ENCODE assay signal across 11 cellular contexts in the genomic region with DNA sequence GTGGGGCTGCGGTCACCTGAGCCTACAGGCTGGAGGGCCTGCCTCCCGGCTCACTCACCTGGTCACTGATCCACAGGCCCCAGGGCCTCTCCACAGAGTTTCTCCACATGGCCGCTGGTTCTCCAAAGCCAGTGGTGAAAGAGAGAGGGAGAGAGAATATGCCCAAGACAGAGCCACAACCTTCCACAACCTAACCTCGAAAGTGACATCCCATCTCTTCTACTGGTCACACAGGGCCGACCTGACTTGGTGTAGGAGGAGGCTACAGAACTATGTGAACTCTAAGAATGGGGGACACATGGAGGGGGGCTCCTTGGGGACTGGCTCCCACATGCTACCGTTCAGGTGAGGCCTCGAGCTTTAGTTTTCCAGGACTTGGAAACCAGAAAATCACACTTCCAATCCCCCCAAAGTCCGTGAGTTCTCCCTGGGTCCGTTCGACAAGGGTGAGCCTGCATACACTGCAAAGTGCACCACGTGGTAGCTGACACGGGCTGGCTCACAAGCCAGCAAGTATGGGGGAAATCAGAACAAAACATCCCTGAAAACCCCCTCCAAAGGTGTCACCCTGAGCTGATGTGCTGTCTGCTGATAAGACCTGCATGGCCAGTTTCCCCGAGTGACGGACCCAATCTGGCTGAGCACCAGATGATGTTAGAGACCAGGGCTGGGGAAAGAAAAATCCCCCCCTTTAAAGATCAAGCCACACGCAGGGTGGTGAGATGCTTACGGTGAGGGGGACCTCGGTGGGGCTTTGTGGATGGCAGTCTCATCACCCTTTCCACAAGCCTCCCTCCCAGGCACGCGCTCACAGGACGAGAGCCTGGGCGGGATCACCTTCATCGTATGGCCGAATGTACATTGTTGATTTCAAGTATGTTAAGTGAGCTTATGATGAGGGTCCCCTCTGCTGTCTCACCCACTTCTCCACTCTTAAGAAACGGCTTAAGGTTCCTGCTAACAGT. TPM values are rescaled to one million over a fixed set of nuclear protein-coding genes. Genes with fewer than 3 reads are reported as not detected.
DNase-seq lines count a peak whose midpoint lies in the region; ATAC-seq and TF ChIP-seq lines count a peak whose summit lies in the region.
"Had no signal": no experiment of that assay in that cellular context is flagged by ENCODE, and none has a peak within 500 bp of the region (broad histone marks: within the 10 kb centered on the region; RNA-seq: fewer than 3 reads in every experiment).

No MANE protein-coding gene starts in this region.

- no peak for ATAC-seq in GM21723 (IDR thresholded peaks at IDR 0.05; ENCODE audit: unreplicated experiment)

- peak overlapping the region; percentile 12 for H3K4me3 Mint-ChIP-seq in T-helper 1 cell treated with Interleukin-12 subunit alpha and Interleukin-12 subunit beta and Interleukin-4 antibody, amounts not matched to agents 30 μg/mL and 1 μg/mL, for 36 hours
- H3K4me3 Mint-ChIP-seq in activated naive CD8-positive, alpha-beta T cell treated with anti-CD3 and anti-CD28 coated beads for 36 hours = peak overlapping the region; percentile 70

- no peak for TF ChIP-seq CTCF in parathyroid adenoma (IDR thresholded peaks at IDR 0.05)
- TF ChIP-seq CTCF in hepatocyte (IDR thresholded peaks at IDR 0.05; ENCODE audit: poor library complexity) = no peak

- WGBS in hepatocyte (ENCODE audit: low lambda C conversion rate, missing lambda C conversion rate) = 66% methylated on average over 24 of the region's 24 CpGs

- H3K9me2 ChIP-seq in hepatocyte (replicated peaks; ENCODE audit: insufficient read depth) = no peaks in the 10 kb centered on the region

- H3K4me2 ChIP-seq in parathyroid adenoma (ENCODE audit: low read length) = no peak overlapping the region
- no peak overlapping the region for H3K4me2 ChIP-seq in hepatocyte

- H3K27me3 Mint-ChIP-seq in T-helper 1 cell treated with Interleukin-12 subunit alpha and Interleukin-12 subunit beta and Interleukin-4 antibody, amounts not matched to agents 30 μg/mL and 1 μg/mL, for 36 hours (ENCODE audit: low read depth) = peaks cover 16% of the 10 kb centered on the region
- H3K27me3 Mint-ChIP-seq in activated naive CD8-positive, alpha-beta T cell treated with anti-CD3 and anti-CD28 coated beads for 36 hours = no peaks in the 10 kb centered on the region

- no peaks in the 10 kb centered on the region for H4K20me1 ChIP-seq in hepatocyte (ENCODE audit: insufficient read depth, poor library complexity, severe bottlenecking)

- no peaks in the 10 kb centered on the region for H3K9me3 Mint-ChIP-seq in T-helper 1 cell treated with Interleukin-12 subunit alpha and Interleukin-12 subunit beta and Interleukin-4 antibody, amounts not matched to agents 30 μg/mL and 1 μg/mL, for 36 hours
- H3K9me3 Mint-ChIP-seq in activated naive CD8-positive, alpha-beta T cell treated with anti-CD3 and anti-CD28 coated beads for 36 hours = no peaks in the 10 kb centered on the region

- peaks cover 5% of the 10 kb centered on the region for H3K4me1 ChIP-seq in parathyroid adenoma
- peaks cover 29% of the 10 kb centered on the region for H3K4me1 ChIP-seq in hepatocyte (ENCODE audit: insufficient read depth)

- H2AFZ ChIP-seq in parathyroid adenoma (peak overlapping the region; percentile 56), hepatocyte (no peak overlapping the region)

- no peak overlapping the region for H3K9ac ChIP-seq in parathyroid adenoma

- no peaks in the 10 kb centered on the region for H3K36me3 ChIP-seq in parathyroid adenoma (ENCODE audit: control insufficient read depth, insufficient read depth, low read length)
- no peaks in the 10 kb centered on the region for H3K36me3 ChIP-seq in hepatocyte (replicated peaks; ENCODE audit: insufficient read depth, low read depth)

- H3K27ac ChIP-seq in parathyroid adenoma (no peak overlapping the region), substantia nigra (ENCODE audit: low read depth, low read length, poor library complexity, severe bottlenecking) (peak overlapping the region; percentile 98), hepatocyte (no peak overlapping the region)
- H3K27ac ChIP-seq: epithelial cell of prostate had no signal

- H3K27ac Mint-ChIP-seq in T-helper 1 cell treated with Interleukin-12 subunit alpha and Interleukin-12 subunit beta and Interleukin-4 antibody, amounts not matched to agents 30 μg/mL and 1 μg/mL, for 36 hours = no peak overlapping the region
- H3K27ac Mint-ChIP-seq in activated naive CD8-positive, alpha-beta T cell treated with anti-CD3 and anti-CD28 coated beads for 36 hours = peak overlapping the region; percentile 93

- no peaks in the 10 kb centered on the region for H3K79me2 ChIP-seq in parathyroid adenoma
- H3K79me2 ChIP-seq in hepatocyte = no peaks in the 10 kb centered on the region

- H3K9me3 ChIP-seq in parathyroid adenoma (ENCODE audit: control insufficient read depth, low read length) (no peaks in the 10 kb centered on the region), hepatocyte (ENCODE audit: low read depth) (no peaks in the 10 kb centered on the region)

- no peaks in the 10 kb centered on the region for H3K27me3 ChIP-seq in parathyroid adenoma (ENCODE audit: control insufficient read depth, insufficient read depth, low read length)
- H3K27me3 ChIP-seq in hepatocyte = no peaks in the 10 kb centered on the region

- H3K4me3 ChIP-seq in parathyroid adenoma (ENCODE audit: low read depth, low read length) = no peak overlapping the region
- H3K4me3 ChIP-seq in hepatocyte = no peak overlapping the region

- H3K36me3 Mint-ChIP-seq in T-helper 1 cell treated with Interleukin-12 subunit alpha and Interleukin-12 subunit beta and Interleukin-4 antibody, amounts not matched to agents 30 μg/mL and 1 μg/mL, for 36 hours (ENCODE audit: low read depth) = no peaks in the 10 kb centered on the region
- H3K36me3 Mint-ChIP-seq in activated naive CD8-positive, alpha-beta T cell treated with anti-CD3 and anti-CD28 coated beads for 36 hours = peaks cover 2% of the 10 kb centered on the region

- H3K4me1 Mint-ChIP-seq in T-helper 1 cell treated with Interleukin-12 subunit alpha and Interleukin-12 subunit beta and Interleukin-4 antibody, amounts not matched to agents 30 μg/mL and 1 μg/mL, for 36 hours (ENCODE audit: low read depth) = peaks cover 14% of the 10 kb centered on the region
- H3K4me1 Mint-ChIP-seq in activated naive CD8-positive, alpha-beta T cell treated with anti-CD3 and anti-CD28 coated beads for 36 hours = peaks cover 33% of the 10 kb centered on the region

- DNase-seq in T-helper 1 cell (no peak), substantia nigra (lab: John Stamatoyannopoulos, UW) (peak in 25 of 49 donors; percentile 34 to 70 (median 46)), SW480 (ENCODE audit: low spot score) (no peak), hepatocyte (ENCODE audit: low spot score) (no peak)
- DNase-seq in activated naive CD8-positive, alpha-beta T cell treated with anti-CD3 and anti-CD28 coated beads for 36 hours = peak; percentile 63
- DNase-seq: 8988T, small intestine had no signal

RNA-seq across cellular contexts. Expression of gene SEMA4C, which starts 54.2 kb away (rescaled TPM):
- 1 to 10 TPM; 5.9 to 8.3 TPM for total RNA-seq in activated naive CD8-positive, alpha-beta T cell treated with anti-CD3 and anti-CD28 coated beads for 36 hours
- 30.2 and 37.5 TPM in 2 replicates for total RNA-seq in hepatocyte
- polyA plus RNA-seq in hepatocyte = 28.6 and 33.4 TPM in 2 replicates

Comparison
In these comparisons a context has a peak if more than half of its experiments do, and no peak if none do; other contexts are left out.
1. DNase-seq: peak in activated naive CD8-positive, alpha-beta T cell treated with anti-CD3 and anti-CD28 coated beads for 36 hours (single experiment) and substantia nigra (25 of 49); none in T-helper 1 cell (0 of 5), SW480 (single experiment) and hepatocyte (single experiment).